In genomic region chr6:5003604-5004372, GRCh38 we compare ENCODE assay signal across 1 cellular context.
TF ChIP-seq lines count a peak whose summit lies in the region.

A gene with protein sequence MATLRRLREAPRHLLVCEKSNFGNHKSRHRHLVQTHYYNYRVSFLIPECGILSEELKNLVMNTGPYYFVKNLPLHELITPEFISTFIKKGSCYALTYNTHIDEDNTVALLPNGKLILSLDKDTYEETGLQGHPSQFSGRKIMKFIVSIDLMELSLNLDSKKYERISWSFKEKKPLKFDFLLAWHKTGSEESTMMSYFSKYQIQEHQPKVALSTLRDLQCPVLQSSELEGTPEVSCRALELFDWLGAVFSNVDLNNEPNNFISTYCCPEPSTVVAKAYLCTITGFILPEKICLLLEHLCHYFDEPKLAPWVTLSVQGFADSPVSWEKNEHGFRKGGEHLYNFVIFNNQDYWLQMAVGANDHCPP (minus strand): TSS chr6:5004037. CDS start chr6:5004002, 35 bp downstream.

TF ChIP-seq in K562, 482 proteins besides CTCF, POLR2A, EP300 and RAD21 (continued from another document and continues in another):
- TF ChIP-seq ATF6 (CRISPR knock-in tag; IDR thresholded peaks at IDR 0.05) (peak; percentile 97), CSDE1 (IDR thresholded peaks at IDR 0.05) (no peak), MCM7 (IDR thresholded peaks at IDR 0.05) (no peak), HOXB6 (CRISPR knock-in tag; IDR thresholded peaks at IDR 0.05; ENCODE audit: borderline replicate concordance) (no peak), SMARCA4 (IDR thresholded peaks at IDR 0.05) (peak; percentile 53; the same call in 1 of the 2 replicates), MAZ (CRISPR knock-in tag; conservative IDR thresholded peaks at IDR 0.05 in 1 of 2, IDR thresholded peaks at IDR 0.05 in 1 of 2) (peak; percentile 85 to 96), ZEB2 (IDR thresholded peaks at IDR 0.05) (peak; percentile 11; the same call in 1 of the 2 replicates), NRF1 (conservative IDR thresholded peaks at IDR 0.05 in 1 of 2, IDR thresholded peaks at IDR 0.05 in 1 of 2) (peak; percentile 76 to 79), PML (IDR thresholded peaks at IDR 0.05; ENCODE audit: low read length) (peak; percentile 19; the same call in 1 of the 2 replicates), ZSCAN32 (CRISPR knock-in tag; IDR thresholded peaks at IDR 0.05) (0 out of 2 replicates have a peak, but pooled peaks have one; percentile 1), SOX6 (IDR thresholded peaks at IDR 0.05) (0 out of 2 replicates have a peak, but pooled peaks have one; percentile 27), HES1 (IDR thresholded peaks at IDR 0.05; ENCODE audit: low read depth) (no peak), ZNF75A (CRISPR knock-in tag; IDR thresholded peaks at IDR 0.05) (no peak), POLR2AphosphoS5 (IDR thresholded peaks at IDR 0.05; ENCODE audit: control insufficient read depth, insufficient read depth, low read depth, low read length) (peak; percentile 68), KLF1 (tag; IDR thresholded peaks at IDR 0.05) (no peak), YBX1 (IDR thresholded peaks at IDR 0.05) (no peak), ZNF584 (CRISPR knock-in tag; IDR thresholded peaks at IDR 0.05; ENCODE audit: low read depth) (no peak), ZFX (CRISPR knock-in tag; IDR thresholded peaks at IDR 0.05) (peak; percentile 83), ETV1 (tag; conservative IDR thresholded peaks at IDR 0.05; ENCODE audit: low read depth) (0 out of 2 replicates have a peak, but pooled peaks have one; percentile 3), NBN (IDR thresholded peaks at IDR 0.05; ENCODE audit: low read depth) (no peak; the same call in 1 of the 2 replicates), RUNX1 (IDR thresholded peaks at IDR 0.05; ENCODE audit: low read depth) (no peak), ESRRB (CRISPR knock-in tag; IDR thresholded peaks at IDR 0.05; ENCODE audit: borderline replicate concordance) (no peak), ELF2 (CRISPR knock-in tag; IDR thresholded peaks at IDR 0.05) (peak; percentile 67), SAFB (IDR thresholded peaks at IDR 0.05; ENCODE audit: borderline replicate concordance, low read depth, low read length) (no peak), XRCC4 (IDR thresholded peaks at IDR 0.05; ENCODE audit: extremely low read depth, insufficient read depth, insufficient read length) (no peak), MAFG (tag; conservative IDR thresholded peaks at IDR 0.05) (no peak), FOXA3 (CRISPR knock-in tag; conservative IDR thresholded peaks at IDR 0.05 in 1 of 2, IDR thresholded peaks at IDR 0.05 in 1 of 2) (0 out of 4 replicates have a peak, but pooled peaks of 1 of the 2 experiments have one; percentile 76), SMAD2 (IDR thresholded peaks at IDR 0.05; ENCODE audit: low read depth, low read length) (no peak), YY1 (IDR thresholded peaks at IDR 0.05; ENCODE audit: borderline replicate concordance in 1 of 3, control insufficient read depth in 1 of 3, extremely low read depth in 1 of 3, insufficient read depth in 3 of 3, insufficient read length in 1 of 3, insufficient replicate concordance in 2 of 3, low read depth in 1 of 3, low read length in 2 of 3) (peak; percentile 10 to 91 (median 81)), NFXL1 (CRISPR knock-in tag; IDR thresholded peaks at IDR 0.05) (no peak), HNRNPK (IDR thresholded peaks at IDR 0.05; ENCODE audit: low read depth, low read length, poor library complexity, severe bottlenecking) (no peak), DDX20 (tag; IDR thresholded peaks at IDR 0.05; ENCODE audit: low read depth) (no peak), MLLT1 (IDR thresholded peaks at IDR 0.05) (0 out of 4 replicates have a peak, but pooled peaks of 1 of the 2 experiments have one; percentile 22), FOXK1 (CRISPR knock-in tag; IDR thresholded peaks at IDR 0.05; ENCODE audit: borderline replicate concordance) (peak; percentile 41; the same call in 1 of the 2 replicates), U2AF2 (optimal IDR thresholded peaks at IDR 0.05; ENCODE audit: low read depth, low read length) (no peak), SMAD4 (CRISPR knock-in tag; conservative IDR thresholded peaks at IDR 0.05) (no peak; the same call in 1 of the 2 replicates), TAF9B (IDR thresholded peaks at IDR 0.05; ENCODE audit: partially characterized antibody) (peak; percentile 67), HDAC2 (IDR thresholded peaks at IDR 0.05) (peak; percentile 80; the same call in 1 of the 2 replicates), WHSC1 (IDR thresholded peaks at IDR 0.05; ENCODE audit: low read length) (no peak), MCM2 (IDR thresholded peaks at IDR 0.05; ENCODE audit: low read depth) (no peak), ZNF282 (CRISPR knock-in tag; IDR thresholded peaks at IDR 0.05) (peak; percentile 92; the same call in 1 of the 2 replicates), NELFE (IDR thresholded peaks at IDR 0.05; ENCODE audit: insufficient read depth, insufficient read length) (no peak), CGGBP1 (CRISPR knock-in tag; IDR thresholded peaks at IDR 0.05) (no peak), BRF1 (IDR thresholded peaks at IDR 0.05; ENCODE audit: borderline replicate concordance, extremely low read depth, insufficient read length) (no peak), SP1 (CRISPR knock-in tag; IDR thresholded peaks at IDR 0.05) (peak; percentile 100), ZNF778 (CRISPR knock-in tag; IDR thresholded peaks at IDR 0.05) (no peak), KAT2B (IDR thresholded peaks at IDR 0.05; ENCODE audit: low read depth, low read length) (no peak), ZNF830 (CRISPR knock-in tag; IDR thresholded peaks at IDR 0.05) (no peak), BACH1 (tag; IDR thresholded peaks at IDR 0.05) (peak; percentile 47; the same call in 1 of the 2 replicates), GTF2E2 (tag; IDR thresholded peaks at IDR 0.05) (no peak; the same call in 1 of the 2 replicates), NKRF (IDR thresholded peaks at IDR 0.05; ENCODE audit: borderline replicate concordance) (peak; percentile 99), ELK3 (CRISPR knock-in tag; IDR thresholded peaks at IDR 0.05) (no peak)
- TF ChIP-seq, protein P1, sequence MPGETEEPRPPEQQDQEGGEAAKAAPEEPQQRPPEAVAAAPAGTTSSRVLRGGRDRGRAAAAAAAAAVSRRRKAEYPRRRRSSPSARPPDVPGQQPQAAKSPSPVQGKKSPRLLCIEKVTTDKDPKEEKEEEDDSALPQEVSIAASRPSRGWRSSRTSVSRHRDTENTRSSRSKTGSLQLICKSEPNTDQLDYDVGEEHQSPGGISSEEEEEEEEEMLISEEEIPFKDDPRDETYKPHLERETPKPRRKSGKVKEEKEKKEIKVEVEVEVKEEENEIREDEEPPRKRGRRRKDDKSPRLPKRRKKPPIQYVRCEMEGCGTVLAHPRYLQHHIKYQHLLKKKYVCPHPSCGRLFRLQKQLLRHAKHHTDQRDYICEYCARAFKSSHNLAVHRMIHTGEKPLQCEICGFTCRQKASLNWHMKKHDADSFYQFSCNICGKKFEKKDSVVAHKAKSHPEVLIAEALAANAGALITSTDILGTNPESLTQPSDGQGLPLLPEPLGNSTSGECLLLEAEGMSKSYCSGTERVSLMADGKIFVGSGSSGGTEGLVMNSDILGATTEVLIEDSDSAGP (CRISPR knock-in tag; IDR thresholded peaks at IDR 0.05) = no peak
- TF ChIP-seq, protein P2, sequence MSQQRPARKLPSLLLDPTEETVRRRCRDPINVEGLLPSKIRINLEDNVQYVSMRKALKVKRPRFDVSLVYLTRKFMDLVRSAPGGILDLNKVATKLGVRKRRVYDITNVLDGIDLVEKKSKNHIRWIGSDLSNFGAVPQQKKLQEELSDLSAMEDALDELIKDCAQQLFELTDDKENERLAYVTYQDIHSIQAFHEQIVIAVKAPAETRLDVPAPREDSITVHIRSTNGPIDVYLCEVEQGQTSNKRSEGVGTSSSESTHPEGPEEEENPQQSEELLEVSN (IDR thresholded peaks at IDR 0.05; ENCODE audit: borderline replicate concordance in 1 of 2, extremely low read depth in 1 of 2, insufficient read depth in 1 of 2, insufficient read length in 1 of 2, low read depth in 1 of 2, low read length in 1 of 2, poor library complexity in 1 of 2, severe bottlenecking in 1 of 2) = peak; percentile 93
- TF ChIP-seq, protein P3, sequence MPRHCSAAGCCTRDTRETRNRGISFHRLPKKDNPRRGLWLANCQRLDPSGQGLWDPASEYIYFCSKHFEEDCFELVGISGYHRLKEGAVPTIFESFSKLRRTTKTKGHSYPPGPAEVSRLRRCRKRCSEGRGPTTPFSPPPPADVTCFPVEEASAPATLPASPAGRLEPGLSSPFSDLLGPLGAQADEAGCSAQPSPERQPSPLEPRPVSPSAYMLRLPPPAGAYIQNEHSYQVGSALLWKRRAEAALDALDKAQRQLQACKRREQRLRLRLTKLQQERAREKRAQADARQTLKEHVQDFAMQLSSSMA (CRISPR knock-in tag; IDR thresholded peaks at IDR 0.05) = no peak
- TF ChIP-seq, protein P4, sequence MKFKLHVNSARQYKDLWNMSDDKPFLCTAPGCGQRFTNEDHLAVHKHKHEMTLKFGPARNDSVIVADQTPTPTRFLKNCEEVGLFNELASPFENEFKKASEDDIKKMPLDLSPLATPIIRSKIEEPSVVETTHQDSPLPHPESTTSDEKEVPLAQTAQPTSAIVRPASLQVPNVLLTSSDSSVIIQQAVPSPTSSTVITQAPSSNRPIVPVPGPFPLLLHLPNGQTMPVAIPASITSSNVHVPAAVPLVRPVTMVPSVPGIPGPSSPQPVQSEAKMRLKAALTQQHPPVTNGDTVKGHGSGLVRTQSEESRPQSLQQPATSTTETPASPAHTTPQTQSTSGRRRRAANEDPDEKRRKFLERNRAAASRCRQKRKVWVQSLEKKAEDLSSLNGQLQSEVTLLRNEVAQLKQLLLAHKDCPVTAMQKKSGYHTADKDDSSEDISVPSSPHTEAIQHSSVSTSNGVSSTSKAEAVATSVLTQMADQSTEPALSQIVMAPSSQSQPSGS (CRISPR knock-in tag; IDR thresholded peaks at IDR 0.05) = no peak; the same call in 1 of the 2 replicates
- TF ChIP-seq, protein P5, sequence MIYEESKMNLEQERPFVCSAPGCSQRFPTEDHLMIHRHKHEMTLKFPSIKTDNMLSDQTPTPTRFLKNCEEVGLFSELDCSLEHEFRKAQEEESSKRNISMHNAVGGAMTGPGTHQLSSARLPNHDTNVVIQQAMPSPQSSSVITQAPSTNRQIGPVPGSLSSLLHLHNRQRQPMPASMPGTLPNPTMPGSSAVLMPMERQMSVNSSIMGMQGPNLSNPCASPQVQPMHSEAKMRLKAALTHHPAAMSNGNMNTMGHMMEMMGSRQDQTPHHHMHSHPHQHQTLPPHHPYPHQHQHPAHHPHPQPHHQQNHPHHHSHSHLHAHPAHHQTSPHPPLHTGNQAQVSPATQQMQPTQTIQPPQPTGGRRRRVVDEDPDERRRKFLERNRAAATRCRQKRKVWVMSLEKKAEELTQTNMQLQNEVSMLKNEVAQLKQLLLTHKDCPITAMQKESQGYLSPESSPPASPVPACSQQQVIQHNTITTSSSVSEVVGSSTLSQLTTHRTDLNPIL (CRISPR knock-in tag; IDR thresholded peaks at IDR 0.05) = no peak
